Comparison of ENCODE assay signal across 1 cellular context in the genomic region with DNA sequence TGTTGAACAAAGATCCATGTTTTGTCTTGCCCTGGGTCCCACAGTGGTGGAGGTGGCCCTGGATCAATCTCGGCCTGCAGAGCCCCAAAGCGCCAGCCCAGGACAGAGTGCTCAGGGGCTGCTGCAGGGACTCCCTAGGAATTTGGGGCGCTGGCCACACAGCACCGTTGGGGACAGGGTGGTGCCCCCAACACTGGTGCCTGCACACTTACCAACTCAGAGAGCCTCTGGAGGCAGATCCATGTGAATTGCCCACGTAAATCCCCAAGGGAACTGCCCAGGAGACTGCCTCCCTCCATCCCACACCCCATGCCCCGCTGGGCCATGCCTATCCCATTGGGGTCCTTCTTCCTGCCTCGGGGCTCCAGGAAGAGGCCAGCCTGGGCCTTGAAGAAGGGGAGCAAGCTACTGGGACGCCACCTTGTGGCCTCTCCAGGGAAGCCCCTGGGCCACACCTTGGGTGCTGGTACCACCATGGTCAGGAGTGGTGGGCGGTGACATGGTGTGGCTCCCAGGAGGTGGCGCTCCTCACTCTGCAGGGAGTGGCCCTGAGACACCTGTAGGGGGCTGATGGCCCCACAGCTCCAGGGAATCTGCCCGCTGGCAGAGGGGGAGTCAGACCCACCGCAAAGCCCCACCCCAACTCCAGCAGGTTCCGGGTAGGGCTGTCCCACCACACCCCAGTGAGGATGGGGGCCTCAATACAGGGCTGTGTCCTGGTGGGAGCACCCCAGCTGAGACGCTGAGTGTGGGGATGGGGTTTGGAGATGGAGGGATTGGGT.
TF ChIP-seq lines count a peak whose summit lies in the region.

No MANE protein-coding gene starts in this region.

TF ChIP-seq in HepG2, 621 proteins besides CTCF, POLR2A, EP300 and RAD21 (continued from another document):
- TF ChIP-seq, protein P1, sequence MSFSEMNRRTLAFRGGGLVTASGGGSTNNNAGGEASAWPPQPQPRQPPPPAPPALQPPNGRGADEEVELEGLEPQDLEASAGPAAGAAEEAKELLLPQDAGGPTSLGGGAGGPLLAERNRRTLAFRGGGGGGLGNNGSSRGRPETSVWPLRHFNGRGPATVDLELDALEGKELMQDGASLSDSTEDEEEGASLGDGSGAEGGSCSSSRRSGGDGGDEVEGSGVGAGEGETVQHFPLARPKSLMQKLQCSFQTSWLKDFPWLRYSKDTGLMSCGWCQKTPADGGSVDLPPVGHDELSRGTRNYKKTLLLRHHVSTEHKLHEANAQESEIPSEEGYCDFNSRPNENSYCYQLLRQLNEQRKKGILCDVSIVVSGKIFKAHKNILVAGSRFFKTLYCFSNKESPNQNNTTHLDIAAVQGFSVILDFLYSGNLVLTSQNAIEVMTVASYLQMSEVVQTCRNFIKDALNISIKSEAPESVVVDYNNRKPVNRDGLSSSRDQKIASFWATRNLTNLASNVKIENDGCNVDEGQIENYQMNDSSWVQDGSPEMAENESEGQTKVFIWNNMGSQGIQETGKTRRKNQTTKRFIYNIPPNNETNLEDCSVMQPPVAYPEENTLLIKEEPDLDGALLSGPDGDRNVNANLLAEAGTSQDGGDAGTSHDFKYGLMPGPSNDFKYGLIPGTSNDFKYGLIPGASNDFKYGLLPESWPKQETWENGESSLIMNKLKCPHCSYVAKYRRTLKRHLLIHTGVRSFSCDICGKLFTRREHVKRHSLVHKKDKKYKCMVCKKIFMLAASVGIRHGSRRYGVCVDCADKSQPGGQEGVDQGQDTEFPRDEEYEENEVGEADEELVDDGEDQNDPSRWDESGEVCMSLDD (CRISPR knock-in tag; IDR thresholded peaks at IDR 0.05; ENCODE audit: borderline replicate concordance), result peak; percentile 39; the same call in 1 of the 2 replicates
- TF ChIP-seq HOXA3 (CRISPR knock-in tag; IDR thresholded peaks at IDR 0.05), result peak; percentile 57; the same call in 1 of the 2 replicates
- no peak for TF ChIP-seq SP4 (CRISPR knock-in tag; IDR thresholded peaks at IDR 0.05)
- TF ChIP-seq, protein P2, sequence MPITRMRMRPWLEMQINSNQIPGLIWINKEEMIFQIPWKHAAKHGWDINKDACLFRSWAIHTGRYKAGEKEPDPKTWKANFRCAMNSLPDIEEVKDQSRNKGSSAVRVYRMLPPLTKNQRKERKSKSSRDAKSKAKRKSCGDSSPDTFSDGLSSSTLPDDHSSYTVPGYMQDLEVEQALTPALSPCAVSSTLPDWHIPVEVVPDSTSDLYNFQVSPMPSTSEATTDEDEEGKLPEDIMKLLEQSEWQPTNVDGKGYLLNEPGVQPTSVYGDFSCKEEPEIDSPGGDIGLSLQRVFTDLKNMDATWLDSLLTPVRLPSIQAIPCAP (CRISPR knock-in tag; IDR thresholded peaks at IDR 0.05; ENCODE audit: low read depth), result no peak
- no peak for TF ChIP-seq NBN (conservative IDR thresholded peaks at IDR 0.05)
- TF ChIP-seq ZNF263 (CRISPR knock-in tag; IDR thresholded peaks at IDR 0.05), result peak; percentile 69
- TF ChIP-seq, protein P3, sequence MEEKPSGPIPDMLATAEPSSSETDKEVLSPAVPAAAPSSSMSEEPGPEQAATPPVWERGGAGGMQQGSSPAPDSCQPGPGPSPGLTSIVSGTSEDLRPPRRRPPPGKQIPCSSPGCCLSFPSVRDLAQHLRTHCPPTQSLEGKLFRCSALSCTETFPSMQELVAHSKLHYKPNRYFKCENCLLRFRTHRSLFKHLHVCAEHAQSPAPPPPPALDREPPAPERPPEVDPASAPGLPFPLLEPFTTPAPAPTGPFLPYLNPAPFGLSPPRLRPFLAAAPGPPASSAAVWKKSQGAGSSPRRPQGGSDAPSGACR (CRISPR knock-in tag; IDR thresholded peaks at IDR 0.05), result 0 out of 2 replicates have a peak, but pooled peaks have one; percentile 5
- TF ChIP-seq, protein P4, sequence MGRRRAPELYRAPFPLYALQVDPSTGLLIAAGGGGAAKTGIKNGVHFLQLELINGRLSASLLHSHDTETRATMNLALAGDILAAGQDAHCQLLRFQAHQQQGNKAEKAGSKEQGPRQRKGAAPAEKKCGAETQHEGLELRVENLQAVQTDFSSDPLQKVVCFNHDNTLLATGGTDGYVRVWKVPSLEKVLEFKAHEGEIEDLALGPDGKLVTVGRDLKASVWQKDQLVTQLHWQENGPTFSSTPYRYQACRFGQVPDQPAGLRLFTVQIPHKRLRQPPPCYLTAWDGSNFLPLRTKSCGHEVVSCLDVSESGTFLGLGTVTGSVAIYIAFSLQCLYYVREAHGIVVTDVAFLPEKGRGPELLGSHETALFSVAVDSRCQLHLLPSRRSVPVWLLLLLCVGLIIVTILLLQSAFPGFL (CRISPR knock-in tag; IDR thresholded peaks at IDR 0.05), result no peak
- TF ChIP-seq, protein P5, sequence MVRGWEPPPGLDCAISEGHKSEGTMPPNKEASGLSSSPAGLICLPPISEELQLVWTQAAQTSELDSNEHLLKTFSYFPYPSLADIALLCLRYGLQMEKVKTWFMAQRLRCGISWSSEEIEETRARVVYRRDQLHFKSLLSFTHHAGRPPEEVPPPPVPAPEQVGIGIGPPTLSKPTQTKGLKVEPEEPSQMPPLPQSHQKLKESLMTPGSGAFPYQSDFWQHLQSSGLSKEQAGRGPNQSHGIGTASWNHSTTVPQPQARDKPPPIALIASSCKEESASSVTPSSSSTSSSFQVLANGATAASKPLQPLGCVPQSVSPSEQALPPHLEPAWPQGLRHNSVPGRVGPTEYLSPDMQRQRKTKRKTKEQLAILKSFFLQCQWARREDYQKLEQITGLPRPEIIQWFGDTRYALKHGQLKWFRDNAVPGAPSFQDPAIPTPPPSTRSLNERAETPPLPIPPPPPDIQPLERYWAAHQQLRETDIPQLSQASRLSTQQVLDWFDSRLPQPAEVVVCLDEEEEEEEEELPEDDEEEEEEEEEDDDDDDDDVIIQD (CRISPR knock-in tag; IDR thresholded peaks at IDR 0.05; ENCODE audit: low read depth), result peak; percentile 24; the same call in 1 of the 2 replicates
- TF ChIP-seq ZNF562 (CRISPR knock-in tag; IDR thresholded peaks at IDR 0.05; ENCODE audit: borderline replicate concordance), result no peak
- TF ChIP-seq, protein P6, sequence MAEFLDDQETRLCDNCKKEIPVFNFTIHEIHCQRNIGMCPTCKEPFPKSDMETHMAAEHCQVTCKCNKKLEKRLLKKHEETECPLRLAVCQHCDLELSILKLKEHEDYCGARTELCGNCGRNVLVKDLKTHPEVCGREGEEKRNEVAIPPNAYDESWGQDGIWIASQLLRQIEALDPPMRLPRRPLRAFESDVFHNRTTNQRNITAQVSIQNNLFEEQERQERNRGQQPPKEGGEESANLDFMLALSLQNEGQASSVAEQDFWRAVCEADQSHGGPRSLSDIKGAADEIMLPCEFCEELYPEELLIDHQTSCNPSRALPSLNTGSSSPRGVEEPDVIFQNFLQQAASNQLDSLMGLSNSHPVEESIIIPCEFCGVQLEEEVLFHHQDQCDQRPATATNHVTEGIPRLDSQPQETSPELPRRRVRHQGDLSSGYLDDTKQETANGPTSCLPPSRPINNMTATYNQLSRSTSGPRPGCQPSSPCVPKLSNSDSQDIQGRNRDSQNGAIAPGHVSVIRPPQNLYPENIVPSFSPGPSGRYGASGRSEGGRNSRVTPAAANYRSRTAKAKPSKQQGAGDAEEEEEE (CRISPR knock-in tag; IDR thresholded peaks at IDR 0.05; ENCODE audit: borderline replicate concordance), result no peak
- peak; percentile 65; the same call in 1 of the 2 replicates for TF ChIP-seq TBX2 (CRISPR knock-in tag; IDR thresholded peaks at IDR 0.05; ENCODE audit: borderline replicate concordance)
- TF ChIP-seq SNAPC2 (CRISPR knock-in tag; IDR thresholded peaks at IDR 0.05), result no peak
- TF ChIP-seq ZNF75D (CRISPR knock-in tag; IDR thresholded peaks at IDR 0.05; ENCODE audit: borderline replicate concordance), result no peak
- TF ChIP-seq ZFP41 (CRISPR knock-in tag; IDR thresholded peaks at IDR 0.05; ENCODE audit: borderline replicate concordance), result 0 out of 2 replicates have a peak, but pooled peaks have one; percentile 46
- TF ChIP-seq PAF1 (CRISPR knock-in tag; IDR thresholded peaks at IDR 0.05), result no peak
- TF ChIP-seq SUZ12 (IDR thresholded peaks at IDR 0.05; ENCODE audit: low read depth, low read length), result no peak
- TF ChIP-seq, protein P7, sequence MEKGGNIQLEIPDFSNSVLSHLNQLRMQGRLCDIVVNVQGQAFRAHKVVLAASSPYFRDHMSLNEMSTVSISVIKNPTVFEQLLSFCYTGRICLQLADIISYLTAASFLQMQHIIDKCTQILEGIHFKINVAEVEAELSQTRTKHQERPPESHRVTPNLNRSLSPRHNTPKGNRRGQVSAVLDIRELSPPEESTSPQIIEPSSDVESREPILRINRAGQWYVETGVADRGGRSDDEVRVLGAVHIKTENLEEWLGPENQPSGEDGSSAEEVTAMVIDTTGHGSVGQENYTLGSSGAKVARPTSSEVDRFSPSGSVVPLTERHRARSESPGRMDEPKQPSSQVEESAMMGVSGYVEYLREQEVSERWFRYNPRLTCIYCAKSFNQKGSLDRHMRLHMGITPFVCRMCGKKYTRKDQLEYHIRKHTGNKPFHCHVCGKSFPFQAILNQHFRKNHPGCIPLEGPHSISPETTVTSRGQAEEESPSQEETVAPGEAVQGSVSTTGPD (CRISPR knock-in tag; IDR thresholded peaks at IDR 0.05), result 0 out of 2 replicates have a peak, but pooled peaks have one; percentile 60
- TF ChIP-seq POLR2G (IDR thresholded peaks at IDR 0.05; ENCODE audit: low read depth, low read length), result no peak
- TF ChIP-seq ZNF138 (CRISPR knock-in tag; IDR thresholded peaks at IDR 0.05; ENCODE audit: low read depth), result no peak
- no peak for TF ChIP-seq ZNF546 (CRISPR knock-in tag; conservative IDR thresholded peaks at IDR 0.05)
- TF ChIP-seq, protein P8, sequence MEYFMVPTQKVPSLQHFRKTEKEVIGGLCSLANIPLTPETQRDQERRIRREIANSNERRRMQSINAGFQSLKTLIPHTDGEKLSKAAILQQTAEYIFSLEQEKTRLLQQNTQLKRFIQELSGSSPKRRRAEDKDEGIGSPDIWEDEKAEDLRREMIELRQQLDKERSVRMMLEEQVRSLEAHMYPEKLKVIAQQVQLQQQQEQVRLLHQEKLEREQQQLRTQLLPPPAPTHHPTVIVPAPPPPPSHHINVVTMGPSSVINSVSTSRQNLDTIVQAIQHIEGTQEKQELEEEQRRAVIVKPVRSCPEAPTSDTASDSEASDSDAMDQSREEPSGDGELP (IDR thresholded peaks at IDR 0.05; ENCODE audit: borderline replicate concordance, low read depth), result peak; percentile 24; the same call in 1 of the 2 replicates
- peak; percentile 87 for TF ChIP-seq HNRNPL (IDR thresholded peaks at IDR 0.05; ENCODE audit: low read depth, low read length)
- no peak for TF ChIP-seq PRPF4 (IDR thresholded peaks at IDR 0.05; ENCODE audit: low read depth, low read length, poor library complexity, severe bottlenecking)
